12 cellular contexts compared by ENCODE assay signal in genomic region chr11:123519055-123519796, GRCh38.
A peak's percentile ranks its signal among the peaks of the same experiment; 100 is the strongest.
DNase-seq lines count a peak whose midpoint lies in the region; ATAC-seq, FAIRE-seq and TF ChIP-seq lines count a peak whose summit lies in the region.
"Had no signal": no experiment of that assay in that cellular context is flagged by ENCODE, and none has a peak within 500 bp of the region (broad histone marks: within the 10 kb centered on the region; RNA-seq: fewer than 3 reads in every experiment).

No MANE protein-coding gene starts in this region.

- H3K27me3 ChIP-seq in PC-9 (ENCODE audit: insufficient read depth, low read depth) (no peaks in the 10 kb centered on the region), HAP-1 (ENCODE audit: low read depth) (no peaks in the 10 kb centered on the region)

- TF ChIP-seq CTCF in PC-9 (conservative IDR thresholded peaks at IDR 0.05) (no peak), fibroblast of the aortic adventitia (IDR thresholded peaks at IDR 0.05; ENCODE audit: insufficient read depth, low read length) (peak; percentile 8)

- no peaks in the 10 kb centered on the region for H3K9me3 ChIP-seq in PC-9 (ENCODE audit: insufficient read depth, low read depth)
- no peaks in the 10 kb centered on the region for H3K9me3 ChIP-seq in HAP-1

- TF ChIP-seq POLR2A in H54 (IDR thresholded peaks at IDR 0.05; ENCODE audit: low read depth, low read length): no peak

- DNase-seq in H54 (ENCODE audit: insufficient read length, low spot score) (peak; percentile 56), PC-9 (peak; percentile 58 to 59), fibroblast of the aortic adventitia (ENCODE audit: low read depth) (peak; percentile 40), posterior cingulate gyrus (peak in 6 of 10 donors; percentile 33 to 88 (median 63)), HAP-1 (ENCODE audit: low spot score in 2 of 2) (no peak), OCI-M2 (lab: John Stamatoyannopoulos, UW; ENCODE audit: unreplicated experiment) (no peak), NCI-H1436 (lab: John Stamatoyannopoulos, UW) (no peak)
- DNase-seq: activated CD4-positive, alpha-beta memory T cell treated with anti-CD3 and anti-CD28 coated beads for 36 hours; central memory CD4-positive, alpha-beta T cell; MG63; naive thymus-derived CD8-positive, alpha-beta T cell had no signal

- H3K36me3 ChIP-seq in PC-9 (ENCODE audit: low read depth) (no peaks in the 10 kb centered on the region), HAP-1 (replicated peaks) (no peaks in the 10 kb centered on the region)
- H3K36me3 ChIP-seq: MG63 had no signal

- H3K4me2 ChIP-seq in PC-9: peak overlapping the region; percentile 41

- intact Hi-C loops in PC-9 (cut with micrococcal nuclease; ENCODE audit: unreplicated experiment) (no loop called here), posterior cingulate gyrus (cut with DNase I) (no loop called here)

- no peaks in the 10 kb centered on the region for H3K9me2 ChIP-seq in PC-9 (ENCODE audit: insufficient read depth)

- H3K79me2 ChIP-seq in PC-9 (ENCODE audit: low read depth): no peaks in the 10 kb centered on the region

- peak overlapping the region; percentile 33 for H3K27ac ChIP-seq in PC-9

- peak; percentile 98 for FAIRE-seq in H54 (lab: Jason Lieb, UNC)

- no peak for ATAC-seq in GM18498 (IDR thresholded peaks at IDR 0.05; ENCODE audit: unreplicated experiment)
- ATAC-seq: naive thymus-derived CD8-positive, alpha-beta T cell had no signal

- POLR2A ChIA-PET in PC-9 (lab: Charles Lee; ENCODE audit: unreplicated experiment): interaction anchor here (0.6 kb wide), 1 partner anchor 36 kb away, joined by 3 read pairs; no protein-coding TSS in a partner anchor

- H3K4me1 ChIP-seq in PC-9 (replicated peaks; ENCODE audit: insufficient read depth) (peaks cover 23% of the 10 kb centered on the region), HAP-1 (no peaks in the 10 kb centered on the region)

- in situ Hi-C loops in HAP-1 (cut with MboI; ENCODE audit: low sequenced_read_pairs): loop anchor here (10.0 kb wide), 1 partner anchor 56 kb away; no protein-coding TSS in a partner anchor

- peaks cover 3% of the 10 kb centered on the region; the same call in 1 of the 2 replicates for H3F3A ChIP-seq in PC-9 (ENCODE audit: insufficient read depth, low read depth)

- no peak overlapping the region for H2AFZ ChIP-seq in PC-9

- no peaks in the 10 kb centered on the region for H4K20me1 ChIP-seq in PC-9 (ENCODE audit: insufficient read depth)

- CTCF ChIA-PET in PC-9 (lab: Charles Lee): interaction anchor here (0.6 to 0.9 kb wide), 3 partner anchors 9 to 71 kb away, joined by 3 to 8 read pairs (median 6); no protein-coding TSS in a partner anchor

- no peak overlapping the region for H3K4me3 ChIP-seq in PC-9
- no peak overlapping the region for H3K4me3 ChIP-seq in fibroblast of the aortic adventitia (ENCODE audit: low read depth, low read length)
- no peak overlapping the region for H3K4me3 ChIP-seq in HAP-1
- H3K4me3 ChIP-seq: MG63 had no signal

- BruUV-seq in PC-9 (replicated peaks; lab: Mats Ljungman, UMichigan): no TSS peak

Comparison
In these comparisons a context has a peak if more than half of its experiments do, and no peak if none do; other contexts are left out.
1. DNase-seq: peak in H54 (single experiment), PC-9 (2 of 2), fibroblast of the aortic adventitia (single experiment) and posterior cingulate gyrus (6 of 10); none in HAP-1 (0 of 2), OCI-M2 (single experiment) and NCI-H1436 (single experiment).